Comparison of ENCODE assay signal across 8 cellular contexts in genomic region chr11:79062814-79063762, GRCh38.
A peak's percentile ranks its signal among the peaks of the same experiment; 100 is the strongest.
DNase-seq lines count a peak whose midpoint lies in the region; ATAC-seq and TF ChIP-seq lines count a peak whose summit lies in the region.
"Had no signal": no experiment of that assay in that cellular context is flagged by ENCODE, and none has a peak within 500 bp of the region (broad histone marks: within the 10 kb centered on the region; RNA-seq: fewer than 3 reads in every experiment).

No MANE protein-coding gene starts in this region.

- peaks cover 0 to 9% (median 0%) of the 10 kb centered on the region in 3 donors for H3K36me3 ChIP-seq in esophagus squamous epithelium

- intact Hi-C loops in esophagus squamous epithelium (cut with DNase I) (no loop called here), sciatic nerve (cut with DNase I) (no loop called here)

- no peak overlapping the region for H3K27ac Mint-ChIP-seq in activated T-cell treated with anti-CD3 and anti-CD28 coated beads, Interleukin-2, amount 50 U/mL, for 24 hours
- no peak overlapping the region for H3K27ac Mint-ChIP-seq in activated T-helper 17 cell treated with anti-CD3 and anti-CD28 coated beads, Interleukin-2, amount 50 U/mL, for 72 hours

- WGBS in esophagus squamous epithelium, 2 donors: 49 to 68% methylated on average over 7 to 8 of the region's 16 CpGs

- TF ChIP-seq CTCF in GM12875 (IDR thresholded peaks at IDR 0.05; ENCODE audit: borderline replicate concordance, insufficient read depth, low read depth, low read length) (peak; percentile 30; the same call in 1 of the 2 replicates), esophagus squamous epithelium (IDR thresholded peaks at IDR 0.05) (peak in 5 of 6 experiments; percentile 5 to 53 (median 30))

- no peak for TF ChIP-seq POLR2A in esophagus squamous epithelium (IDR thresholded peaks at IDR 0.05)

- H3K4me3 ChIP-seq in GM12875 (ENCODE audit: low read depth, low read length) (no peak overlapping the region), esophagus squamous epithelium (no peak overlapping the region)

- no peak overlapping the region for H3K4me3 Mint-ChIP-seq in activated T-cell treated with anti-CD3 and anti-CD28 coated beads, Interleukin-2, amount 50 U/mL, for 24 hours
- H3K4me3 Mint-ChIP-seq in activated T-helper 17 cell treated with anti-CD3 and anti-CD28 coated beads, Interleukin-2, amount 50 U/mL, for 72 hours: no peak overlapping the region

- peaks cover 3% of the 10 kb centered on the region for H3K27me3 Mint-ChIP-seq in activated T-cell treated with anti-CD3 and anti-CD28 coated beads, Interleukin-2, amount 50 U/mL, for 24 hours
- no peaks in the 10 kb centered on the region for H3K27me3 Mint-ChIP-seq in activated T-helper 17 cell treated with anti-CD3 and anti-CD28 coated beads, Interleukin-2, amount 50 U/mL, for 72 hours

- no peaks in the 10 kb centered on the region for H3K9me3 ChIP-seq in esophagus squamous epithelium

- no peaks in the 10 kb centered on the region for H3K36me3 Mint-ChIP-seq in activated T-cell treated with anti-CD3 and anti-CD28 coated beads, Interleukin-2, amount 50 U/mL, for 24 hours (ENCODE audit: low read depth)
- no peaks in the 10 kb centered on the region for H3K36me3 Mint-ChIP-seq in activated T-helper 17 cell treated with anti-CD3 and anti-CD28 coated beads, Interleukin-2, amount 50 U/mL, for 72 hours (ENCODE audit: low read depth)

- H3K4me1 ChIP-seq in esophagus squamous epithelium: no peaks in the 10 kb centered on the region

- no peaks in the 10 kb centered on the region for H3K27me3 ChIP-seq in esophagus squamous epithelium

- DNase-seq in NCI-H69 (lab: John Stamatoyannopoulos, UW) (peak; percentile 67), esophagus squamous epithelium (lab: John Stamatoyannopoulos, UW) (no peak), sciatic nerve (ENCODE audit: low spot score) (no peak)
- no peak for DNase-seq in activated T-cell treated with anti-CD3 and anti-CD28 coated beads, Interleukin-2, amount 50 U/mL, for 24 hours
- DNase-seq: activated naive CD4-positive, alpha-beta T cell treated with anti-CD3 and anti-CD28 coated beads, Interleukin-2, amount 50 U/mL, for 16 hours had no signal

- H3K27ac ChIP-seq in esophagus squamous epithelium: no peak overlapping the region

- peak; percentile 38 for ATAC-seq in sciatic nerve
- no peak for ATAC-seq in GM19351 (IDR thresholded peaks at IDR 0.05; ENCODE audit: unreplicated experiment)
- no peak for ATAC-seq in activated T-helper 17 cell treated with anti-CD3 and anti-CD28 coated beads, Interleukin-2, amount 50 U/mL, for 72 hours (replicated peaks)

- no peaks in the 10 kb centered on the region for H3K9me3 Mint-ChIP-seq in activated T-cell treated with anti-CD3 and anti-CD28 coated beads, Interleukin-2, amount 50 U/mL, for 24 hours
- H3K9me3 Mint-ChIP-seq in activated T-helper 17 cell treated with anti-CD3 and anti-CD28 coated beads, Interleukin-2, amount 50 U/mL, for 72 hours: no peaks in the 10 kb centered on the region

- H3K4me1 Mint-ChIP-seq in activated T-cell treated with anti-CD3 and anti-CD28 coated beads, Interleukin-2, amount 50 U/mL, for 24 hours (ENCODE audit: low read depth): no peaks in the 10 kb centered on the region
- no peaks in the 10 kb centered on the region for H3K4me1 Mint-ChIP-seq in activated T-helper 17 cell treated with anti-CD3 and anti-CD28 coated beads, Interleukin-2, amount 50 U/mL, for 72 hours
